Comparison of ENCODE assay signal across 23 cellular contexts in the genomic region with DNA sequence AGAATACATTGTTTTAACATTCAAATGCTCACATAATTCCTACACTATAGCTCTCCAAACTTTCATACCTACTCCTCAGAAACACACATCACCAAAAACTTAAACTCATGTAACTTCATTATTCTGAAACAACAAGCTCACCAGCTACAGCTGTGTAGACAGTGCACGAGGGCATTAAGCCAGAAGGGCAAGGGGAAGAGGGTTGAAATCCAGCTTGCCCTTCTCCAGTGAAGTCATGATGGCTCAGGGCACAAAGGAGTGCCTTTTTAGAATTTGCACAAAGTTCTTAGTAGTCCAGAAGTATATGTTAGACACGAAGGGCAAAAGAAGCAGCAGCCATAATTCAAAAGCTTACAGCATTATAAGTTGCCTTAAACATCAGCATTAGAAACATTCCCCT. TPM values are rescaled to one million over a fixed set of nuclear protein-coding genes. Genes with fewer than 3 reads are reported as not detected.
DNase-seq lines count a peak whose midpoint lies in the region; ATAC-seq, FAIRE-seq and TF ChIP-seq lines count a peak whose summit lies in the region.
"Had no signal": no experiment of that assay in that cellular context is flagged by ENCODE, and none has a peak within 500 bp of the region (broad histone marks: within the 10 kb centered on the region; RNA-seq: fewer than 3 reads in every experiment).

No MANE protein-coding gene starts in this region.

- peak; percentile 75 for FAIRE-seq in GM12892 (lab: Jason Lieb, UNC)

- no peak for ATAC-seq in activated T-cell treated with anti-CD3 and anti-CD28 coated beads, Interleukin-2, amount 50 U/mL, for 4 hours
- ATAC-seq in activated T-helper 17 cell treated with anti-CD3 and anti-CD28 coated beads, Interleukin-2, amount 50 U/mL, for 72 hours (replicated peaks), result no peak
- no peak for ATAC-seq in heart left ventricle
- ATAC-seq: heart right ventricle, left ventricle myocardium superior had no signal

- H3K27ac Mint-ChIP-seq in activated T-helper 17 cell treated with anti-CD3 and anti-CD28 coated beads, Interleukin-2, amount 50 U/mL, for 72 hours, result no peak overlapping the region

- H3K9me3 ChIP-seq in osteoblast (ENCODE audit: low read depth, low read length), result no peaks in the 10 kb centered on the region
- no peaks in the 10 kb centered on the region for H3K9me3 ChIP-seq in heart left ventricle
- H3K9me3 ChIP-seq: colonic mucosa, heart right ventricle, thoracic aorta had no signal

- H3K9me3 Mint-ChIP-seq in activated T-cell treated with anti-CD3 and anti-CD28 coated beads, Interleukin-2, amount 50 U/mL, for 4 hours, result no peaks in the 10 kb centered on the region
- H3K9me3 Mint-ChIP-seq in activated T-helper 17 cell treated with anti-CD3 and anti-CD28 coated beads, Interleukin-2, amount 50 U/mL, for 72 hours, result no peaks in the 10 kb centered on the region
- H3K9me3 Mint-ChIP-seq: immature natural killer cell had no signal

- no peak for TF ChIP-seq CTCF in osteoblast (IDR thresholded peaks at IDR 0.05; ENCODE audit: extremely low read depth, low read depth, low read length)
- no peak for TF ChIP-seq CTCF in heart left ventricle (IDR thresholded peaks at IDR 0.05)

- intact Hi-C loops in heart left ventricle (cut with DNase I), result loop anchor here in 1 of 10 donors (10.0 kb wide), 1 partner anchor 54 kb away; no protein-coding TSS in a partner anchor

- H3K4me3 Mint-ChIP-seq in activated T-cell treated with anti-CD3 and anti-CD28 coated beads, Interleukin-2, amount 50 U/mL, for 4 hours, result peak overlapping the region; percentile 40
- H3K4me3 Mint-ChIP-seq in activated T-helper 17 cell treated with anti-CD3 and anti-CD28 coated beads, Interleukin-2, amount 50 U/mL, for 72 hours, result peak overlapping the region; percentile 50
- H3K4me3 Mint-ChIP-seq: immature natural killer cell had no signal

- no peak overlapping the region for H3K4me2 ChIP-seq in osteoblast (ENCODE audit: insufficient read depth, low read length)

- H4K20me1 ChIP-seq in osteoblast (ENCODE audit: insufficient read depth, low read length), result no peaks in the 10 kb centered on the region

- H3K4me1 ChIP-seq in osteoblast (ENCODE audit: insufficient read depth, low read length) (peaks cover 5% of the 10 kb centered on the region), heart left ventricle (peaks cover 0 to 46% (median 2%) of the 10 kb centered on the region in 12 donors)
- H3K4me1 ChIP-seq: colonic mucosa had no signal

- no peak overlapping the region for H3K4me3 ChIP-seq in osteoblast (ENCODE audit: insufficient read depth, low read length)
- no peak overlapping the region for H3K4me3 ChIP-seq in heart left ventricle
- H3K4me3 ChIP-seq: colonic mucosa, heart right ventricle, thoracic aorta had no signal

- DNase-seq in activated T-cell treated with anti-CD3 and anti-CD28 coated beads, Interleukin-2, amount 50 U/mL, for 4 hours, result no peak
- DNase-seq in activated T-cell treated with anti-CD3 and anti-CD28 coated beads, Interleukin-2, amount 50 U/mL, for 1 hour, result no peak
- DNase-seq in GM12892 (ENCODE audit: insufficient read length), result no peak
- DNase-seq in osteoblast (ENCODE audit: insufficient read length, low spot score, missing footprints), result no peak
- no peak for DNase-seq in heart left ventricle
- DNase-seq in EL, result no peak
- no peak for DNase-seq in effector CD4-positive, alpha-beta T cell
- DNase-seq: activated CD4-positive, alpha-beta T cell treated with anti-CD3 and anti-CD28 coated beads for 4 hours; colonic mucosa; DMS79 treated with DMSO at 0.1 percent for 48 hours; heart right ventricle; immature natural killer cell; left ventricle myocardium superior; MV-4-11; NCI-H1694 treated with DMSO at 0.1 percent for 48 hours; NCI-H345; stimulated activated CD4-positive, alpha-beta T cell treated with anti-CD3 and anti-CD28 coated beads, Interleukin-12 subunit alpha, Interleukin-12 subunit beta, amount 100 ng/mL, for 4 hours; stimulated activated CD8-positive, alpha-beta memory T cell treated with anti-CD3 and anti-CD28 coated beads, Interleukin-4, amount 100 ng/mL, for 48 hours had no signal

- H3K27ac ChIP-seq in osteoblast (ENCODE audit: low read depth, low read length) (no peak overlapping the region), heart left ventricle (peak overlapping the region in 1 of 12 donors; percentile 47)
- H3K27ac ChIP-seq: colonic mucosa, HL-60 had no signal

- 78 to 90% (median 83%) methylated on average over 2 of the region's 2 CpGs for WGBS in heart left ventricle, 4 donors

- H3K36me3 ChIP-seq in osteoblast (ENCODE audit: insufficient read depth, low read length) (no peaks in the 10 kb centered on the region), heart left ventricle (peaks cover 0 to 10% (median 0%) of the 10 kb centered on the region in 9 donors)
- H3K36me3 ChIP-seq: colonic mucosa, thoracic aorta had no signal

- no peaks in the 10 kb centered on the region for H3K27me3 ChIP-seq in osteoblast (ENCODE audit: insufficient read depth, low read length)
- H3K27me3 ChIP-seq in heart left ventricle, result no peaks in the 10 kb centered on the region
- H3K27me3 ChIP-seq: colonic mucosa, heart right ventricle had no signal

- no peaks in the 10 kb centered on the region for H3K27me3 Mint-ChIP-seq in activated T-cell treated with anti-CD3 and anti-CD28 coated beads, Interleukin-2, amount 50 U/mL, for 4 hours (ENCODE audit: low read depth)
- H3K27me3 Mint-ChIP-seq in activated T-helper 17 cell treated with anti-CD3 and anti-CD28 coated beads, Interleukin-2, amount 50 U/mL, for 72 hours, result no peaks in the 10 kb centered on the region

- peak overlapping the region; percentile 15 for H2AFZ ChIP-seq in osteoblast (ENCODE audit: low read length)

- TF ChIP-seq POLR2A in GM12892 (IDR thresholded peaks at IDR 0.05; ENCODE audit: low read depth, low read length) (no peak), heart left ventricle (IDR thresholded peaks at IDR 0.05) (no peak)

- peaks cover 60% of the 10 kb centered on the region for H3K79me2 ChIP-seq in osteoblast (ENCODE audit: insufficient read depth, low read length)

- H3K36me3 Mint-ChIP-seq in activated T-cell treated with anti-CD3 and anti-CD28 coated beads, Interleukin-2, amount 50 U/mL, for 4 hours (ENCODE audit: insufficient read depth), result peaks cover 8% of the 10 kb centered on the region
- H3K36me3 Mint-ChIP-seq in activated T-helper 17 cell treated with anti-CD3 and anti-CD28 coated beads, Interleukin-2, amount 50 U/mL, for 72 hours (ENCODE audit: low read depth), result peaks cover 3% of the 10 kb centered on the region
- H3K36me3 Mint-ChIP-seq: immature natural killer cell had no signal

- peaks cover 72% of the 10 kb centered on the region for H3K4me1 Mint-ChIP-seq in activated T-cell treated with anti-CD3 and anti-CD28 coated beads, Interleukin-2, amount 50 U/mL, for 4 hours (ENCODE audit: low read depth)
- H3K4me1 Mint-ChIP-seq in activated T-helper 17 cell treated with anti-CD3 and anti-CD28 coated beads, Interleukin-2, amount 50 U/mL, for 72 hours, result peaks cover 10% of the 10 kb centered on the region

RNA-seq across cellular contexts. Expression of a gene that starts 8.6 kb away (rescaled TPM):
- total RNA-seq in activated T-cell treated with anti-CD3 and anti-CD28 coated beads, Interleukin-2, amount 50 U/mL, for 4 hours, result 10 to 100 TPM; 15.3 to 23.5 (median 22.8) TPM
- 24.0 TPM for polyA plus RNA-seq in GM12892 (2012; ENCODE audit: missing spikeins)
- 10 to 100 TPM; 25.2 to 33.6 TPM for total RNA-seq in activated T-helper 17 cell treated with anti-CD3 and anti-CD28 coated beads, Interleukin-2, amount 50 U/mL, for 72 hours
- total RNA-seq in osteoblast, result 39.2 and 40.9 TPM in 2 replicates
- 10 to 100 TPM; 17.3 to 35.1 (median 24.9) TPM for total RNA-seq in heart left ventricle
- 1 to 10 TPM; 6.1 to 7.0 TPM for polyA plus RNA-seq in heart left ventricle

RNA-seq across cellular contexts. Expression of a gene that starts 13.9 kb away (rescaled TPM):
- total RNA-seq in activated T-cell treated with anti-CD3 and anti-CD28 coated beads, Interleukin-2, amount 50 U/mL, for 4 hours, result 100 to 1,000 TPM; 295 to 327 (median 327) TPM
- 274 TPM for polyA plus RNA-seq in GM12892 (2012; ENCODE audit: missing spikeins)
- 100 to 1,000 TPM; 150 to 210 TPM for total RNA-seq in activated T-helper 17 cell treated with anti-CD3 and anti-CD28 coated beads, Interleukin-2, amount 50 U/mL, for 72 hours
- total RNA-seq in osteoblast (193 and 216 TPM in 2 replicates), heart left ventricle (100 to 1,000 TPM in 8 of 9 donors, 10 to 100 TPM in 1; 96.4 to 217 (median 132) TPM)
- 100 to 1,000 TPM; 200 to 384 TPM for polyA plus RNA-seq in heart left ventricle

RNA-seq across cellular contexts. Expression of a gene that starts 14.1 kb away (rescaled TPM):
- not detected for total RNA-seq in activated T-cell treated with anti-CD3 and anti-CD28 coated beads, Interleukin-2, amount 50 U/mL, for 4 hours
- polyA plus RNA-seq in GM12892 (2012; ENCODE audit: missing spikeins), result not detected
- not detected for total RNA-seq in activated T-helper 17 cell treated with anti-CD3 and anti-CD28 coated beads, Interleukin-2, amount 50 U/mL, for 72 hours
- total RNA-seq in osteoblast (under 0.01 TPM in 1 of 2 replicates, not detected in the other), heart left ventricle (not detected)
- not detected for polyA plus RNA-seq in heart left ventricle
- total RNA-seq: colonic mucosa, heart right ventricle, left ventricle myocardium superior, mononuclear cell, SK-MEL-5, thoracic aorta had no signal
- polyA plus RNA-seq: immature natural killer cell had no signal

RNA-seq across cellular contexts. Expression of a gene that starts 38.0 kb away (rescaled TPM):
- total RNA-seq in activated T-cell treated with anti-CD3 and anti-CD28 coated beads, Interleukin-2, amount 50 U/mL, for 4 hours, result 10 to 100 TPM; 28.7 to 38.8 (median 31.1) TPM
- 33.3 TPM for polyA plus RNA-seq in GM12892 (2012; ENCODE audit: missing spikeins)
- 10 to 100 TPM; 73.8 to 95.0 TPM for total RNA-seq in activated T-helper 17 cell treated with anti-CD3 and anti-CD28 coated beads, Interleukin-2, amount 50 U/mL, for 72 hours
- total RNA-seq in osteoblast, result 11.9 and 13.8 TPM in 2 replicates
- 10 to 100 TPM in 8 of 9 donors, 1 to 10 TPM in 1; 9.8 to 80.0 (median 44.8) TPM for total RNA-seq in heart left ventricle
- 10 to 100 TPM; 12.9 to 49.7 TPM for polyA plus RNA-seq in heart left ventricle
